ENCODE assay signal across 8 cellular contexts in the genomic region with DNA sequence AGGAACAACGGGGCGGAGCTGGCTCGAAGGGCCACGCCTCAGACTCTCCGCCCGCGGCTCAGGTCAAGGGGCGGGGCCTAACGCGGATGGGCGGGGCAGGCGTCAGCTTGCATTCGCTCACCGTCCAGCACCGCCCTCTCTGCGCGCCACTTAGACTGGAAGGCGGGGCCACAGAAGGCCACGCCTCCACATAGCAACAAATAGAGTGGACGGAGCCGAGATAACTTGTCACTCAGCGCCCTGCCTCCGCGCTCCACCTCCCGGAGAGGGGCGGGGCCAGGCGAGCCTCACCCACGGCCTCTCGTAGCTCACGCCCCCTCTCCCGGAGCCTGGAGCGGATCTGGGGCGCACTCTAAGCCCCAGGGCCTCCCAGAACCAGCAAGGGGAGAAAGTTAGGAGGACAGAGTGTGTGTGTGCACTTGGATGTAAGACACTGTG. TPM values are rescaled to one million over a fixed set of nuclear protein-coding genes. Genes with fewer than 3 reads are reported as not detected.
A peak's percentile ranks its signal among the peaks of the same experiment; 100 is the strongest.
DNase-seq lines count a peak whose midpoint lies in the region; ATAC-seq lines count a peak whose summit lies in the region.

No MANE protein-coding gene starts in this region.

- peaks cover 4% of the 10 kb centered on the region for H3K36me3 Mint-ChIP-seq in activated naive CD4-positive, alpha-beta T cell treated with anti-CD3 and anti-CD28 coated beads for 36 hours (ENCODE audit: low read depth)

- peak overlapping the region; percentile 98 for H3K9ac ChIP-seq in neuronal stem cell (ENCODE audit: low read depth, low read length, poor library complexity)

- no peak overlapping the region for H2BK15ac ChIP-seq in neuronal stem cell (ENCODE audit: low read length)

- peaks cover 0 to 7% of the 10 kb centered on the region in 2 donors for H3K9me3 ChIP-seq in neuronal stem cell (replicated peaks in 1 of 2; ENCODE audit: control insufficient read depth in 2 of 2, insufficient read depth in 1 of 2, low read depth in 1 of 2, low read length in 2 of 2)

- peaks cover 26% of the 10 kb centered on the region for H3K4me1 Mint-ChIP-seq in activated naive CD4-positive, alpha-beta T cell treated with anti-CD3 and anti-CD28 coated beads for 36 hours (ENCODE audit: low read depth)

- H3K4me3 ChIP-seq in neuronal stem cell (ENCODE audit: low read length in 2 of 2), result peak overlapping the region; percentile 74 to 93

- peak; percentile 79 for ATAC-seq in HG02571 (IDR thresholded peaks at IDR 0.05; ENCODE audit: unreplicated experiment)

- no peak overlapping the region for H4K8ac ChIP-seq in neuronal stem cell (ENCODE audit: low read depth, low read length)

- no peaks in the 10 kb centered on the region for H3K36me3 ChIP-seq in neuronal stem cell (replicated peaks in 1 of 2; ENCODE audit: control insufficient read depth in 2 of 2, insufficient read depth in 2 of 2, low read length in 2 of 2)

- no peak overlapping the region for H3K4ac ChIP-seq in neuronal stem cell (ENCODE audit: low read length)

- peaks cover 10% of the 10 kb centered on the region for H3K27me3 Mint-ChIP-seq in activated naive CD4-positive, alpha-beta T cell treated with anti-CD3 and anti-CD28 coated beads for 36 hours (ENCODE audit: low read depth)

- H3K27ac Mint-ChIP-seq in activated naive CD4-positive, alpha-beta T cell treated with anti-CD3 and anti-CD28 coated beads for 36 hours, result peak overlapping the region; percentile 50

- H3K4me3 Mint-ChIP-seq in activated naive CD4-positive, alpha-beta T cell treated with anti-CD3 and anti-CD28 coated beads for 36 hours, result peak overlapping the region; percentile 78

- intact Hi-C loops in activated naive CD4-positive, alpha-beta T cell treated with anti-CD3 and anti-CD28 coated beads for 36 hours (cut with micrococcal nuclease), result loop anchor here (1.0 to 10.0 kb wide), 12 partner anchors 11 to 321 kb away; a partner anchor contains a TSS

- DNase-seq in GDM1 (lab: John Stamatoyannopoulos, UW), result peak; percentile 100
- DNase-seq in NAMALWA (ENCODE audit: low spot score), result peak; percentile 100
- DNase-seq in SK-MEL-5 (ENCODE audit: low read depth, low spot score), result peak; percentile 98
- DNase-seq in activated naive CD4-positive, alpha-beta T cell treated with anti-CD3 and anti-CD28 coated beads for 36 hours, result peak; percentile 100
- peak; percentile 98 for DNase-seq in foreskin melanocyte
- DNase-seq in neuronal stem cell (ENCODE audit: low spot score), result peak; percentile 99
- peak; percentile 98 for DNase-seq in stromal cell of bone marrow (ENCODE audit: low read depth)

- peak overlapping the region; percentile 95 for H3K4me2 ChIP-seq in neuronal stem cell (ENCODE audit: insufficient read depth, low read length, poor library complexity, severe bottlenecking)

- H3K4me1 ChIP-seq in neuronal stem cell (ENCODE audit: control insufficient read depth in 2 of 2, insufficient read depth in 1 of 2, low read depth in 1 of 2, low read length in 2 of 2), result peaks cover 13 to 15% of the 10 kb centered on the region in 2 donors

- H3K23ac ChIP-seq in neuronal stem cell (ENCODE audit: low read depth, low read length, poor library complexity), result peak overlapping the region; percentile 98

- no peak overlapping the region for H3K14ac ChIP-seq in neuronal stem cell (ENCODE audit: low read length)

- no peak overlapping the region for H2AK5ac ChIP-seq in neuronal stem cell (ENCODE audit: low read depth, low read length)

- no peak overlapping the region for H2BK120ac ChIP-seq in neuronal stem cell (ENCODE audit: low read depth, low read length)

- no CpG with 5 or more reads among the region's 33 CpGs for WGBS in neuronal stem cell (ENCODE audit: extremely low coverage in 2 of 2, insufficient read length in 2 of 2, insufficient replicate concordance in 1 of 2), 2 donors

- no peak overlapping the region for H2BK5ac ChIP-seq in neuronal stem cell (ENCODE audit: low read length)

- in situ Hi-C loops in SK-MEL-5 (cut with HindIII; ENCODE audit: low pct_unique_long_range_greater_than_20kb, low sequenced_read_pairs), result no loop called here

- no peak overlapping the region for H3K27ac ChIP-seq in neuronal stem cell (replicated peaks; ENCODE audit: low read length)

- H3K27me3 ChIP-seq in neuronal stem cell (ENCODE audit: control insufficient read depth in 3 of 3, insufficient read depth in 3 of 3, low read depth in 1 of 3, low read length in 3 of 3), result peaks cover 14 to 34% (median 33%) of the 10 kb centered on the region in 3 experiments

- H2AFZ ChIP-seq in neuronal stem cell (ENCODE audit: low read length), result peak overlapping the region; percentile 99

- no peaks in the 10 kb centered on the region for H3K79me1 ChIP-seq in neuronal stem cell (ENCODE audit: low read depth, low read length)

- H3K9me3 Mint-ChIP-seq in activated naive CD4-positive, alpha-beta T cell treated with anti-CD3 and anti-CD28 coated beads for 36 hours, result no peaks in the 10 kb centered on the region

- no peak overlapping the region for H3K18ac ChIP-seq in neuronal stem cell (ENCODE audit: low read length)

- no peak overlapping the region for H2BK12ac ChIP-seq in neuronal stem cell (ENCODE audit: low read length)

- CTCF ChIA-PET in activated naive CD4-positive, alpha-beta T cell treated with anti-CD3 and anti-CD28 coated beads for 36 hours (lab: Charles Lee), result interaction anchor here (0.5 to 2.6 kb wide), 10 partner anchors 10 to 169 kb away, joined by 3 to 13 read pairs (median 6); no protein-coding TSS in a partner anchor

- H4K91ac ChIP-seq in neuronal stem cell (ENCODE audit: low read depth, low read length, poor library complexity), result no peak overlapping the region

RNA-seq across cellular contexts. Expression of a gene that starts 0.3 kb away (rescaled TPM):
- 104 and 110 TPM in 2 replicates for total RNA-seq in SK-MEL-5 (2014; rRNA removed; shearing (Covaris generic))
- 139 and 167 TPM in 2 replicates for polyA plus RNA-seq in SK-MEL-5 (2015; cell fraction: cytosol; rRNA removed)
- polyA plus RNA-seq in SK-MEL-5 (2015; cell fraction: nucleus; rRNA removed), result 24.0 TPM in 2 replicates
- 10 to 100 TPM; 29.4 to 30.2 TPM for total RNA-seq in activated naive CD4-positive, alpha-beta T cell treated with anti-CD3 and anti-CD28 coated beads for 36 hours
- polyA plus RNA-seq in neuronal stem cell (2013, experiment 1 of 2), result 25.7 TPM
- 25.5 TPM for polyA plus RNA-seq in neuronal stem cell (2013, experiment 2 of 2)

RNA-seq across cellular contexts. Expression of a gene that starts 1.0 kb away (rescaled TPM):
- total RNA-seq in SK-MEL-5 (2014; rRNA removed; shearing (Covaris generic)), result 0.32 and 0.53 TPM in 2 replicates
- polyA plus RNA-seq in SK-MEL-5 (2015; cell fraction: cytosol; rRNA removed), result 0.16 and 0.55 TPM in 2 replicates
- polyA plus RNA-seq in SK-MEL-5 (2015; cell fraction: nucleus; rRNA removed), result 0.09 and 0.70 TPM in 2 replicates
- 1 to 10 TPM in 1 of 2 experiments, under 1 TPM in 1; 0.91 to 1.1 TPM for total RNA-seq in activated naive CD4-positive, alpha-beta T cell treated with anti-CD3 and anti-CD28 coated beads for 36 hours
- 1.4 TPM for polyA plus RNA-seq in neuronal stem cell (2013, experiment 1 of 2)
- polyA plus RNA-seq in neuronal stem cell (2013, experiment 2 of 2), result 2.0 TPM

RNA-seq across cellular contexts. Expression of a gene that starts 21.7 kb away (rescaled TPM):
- total RNA-seq in SK-MEL-5 (2014; rRNA removed; shearing (Covaris generic)), result 10.8 and 12.8 TPM in 2 replicates
- 11.7 and 12.8 TPM in 2 replicates for polyA plus RNA-seq in SK-MEL-5 (2015; cell fraction: cytosol; rRNA removed)
- 3.4 and 6.7 TPM in 2 replicates for polyA plus RNA-seq in SK-MEL-5 (2015; cell fraction: nucleus; rRNA removed)
- 1 to 10 TPM; 3.8 to 7.3 TPM for total RNA-seq in activated naive CD4-positive, alpha-beta T cell treated with anti-CD3 and anti-CD28 coated beads for 36 hours
- 13.1 TPM for polyA plus RNA-seq in neuronal stem cell (2013, experiment 1 of 2)
- polyA plus RNA-seq in neuronal stem cell (2013, experiment 2 of 2), result 13.1 TPM

RNA-seq across cellular contexts. Expression of a gene that starts 40.0 kb away (rescaled TPM):
- total RNA-seq in SK-MEL-5 (2014; rRNA removed; shearing (Covaris generic)), result 6.6 and 8.9 TPM in 2 replicates
- polyA plus RNA-seq in SK-MEL-5 (2015; cell fraction: cytosol; rRNA removed), result 5.7 and 11.8 TPM in 2 replicates
- 2.2 and 3.2 TPM in 2 replicates for polyA plus RNA-seq in SK-MEL-5 (2015; cell fraction: nucleus; rRNA removed)
- total RNA-seq in activated naive CD4-positive, alpha-beta T cell treated with anti-CD3 and anti-CD28 coated beads for 36 hours, result 1 to 10 TPM; 8.8 to 9.2 TPM
- 2.7 TPM for polyA plus RNA-seq in neuronal stem cell (2013, experiment 1 of 2)
- polyA plus RNA-seq in neuronal stem cell (2013, experiment 2 of 2), result 2.7 TPM

RNA-seq across cellular contexts. Expression of a gene that starts 52.6 kb away (rescaled TPM):
- 0.95 and 1.1 TPM in 2 replicates for total RNA-seq in SK-MEL-5 (2014; rRNA removed; shearing (Covaris generic))
- polyA plus RNA-seq in SK-MEL-5 (2015; cell fraction: cytosol; rRNA removed), result 1.3 TPM in 2 replicates
- polyA plus RNA-seq in SK-MEL-5 (2015; cell fraction: nucleus; rRNA removed), result 0.77 and 1.1 TPM in 2 replicates
- total RNA-seq in activated naive CD4-positive, alpha-beta T cell treated with anti-CD3 and anti-CD28 coated beads for 36 hours, result 1 to 10 TPM; 1.5 TPM
- 1.9 TPM for polyA plus RNA-seq in neuronal stem cell (2013, experiment 1 of 2)
- polyA plus RNA-seq in neuronal stem cell (2013, experiment 2 of 2), result 1.9 TPM
